21 cellular contexts compared by ENCODE assay signal in genomic region chr17:70776446-70776845, GRCh38.
"Had no signal": no experiment of that assay in that cellular context is flagged by ENCODE, and none has a peak within 500 bp of the region (broad histone marks: within the 10 kb centered on the region; RNA-seq: fewer than 3 reads in every experiment).

No MANE protein-coding gene starts in this region.

- H2AFZ ChIP-seq: PC-9 had no signal

- DNase-seq: activated CD4-positive, alpha-beta T cell treated with anti-CD3 and anti-CD28 coated beads, Interleukin-2, amount 10 ng/mL, durations not matched to agents 24 days and 14 days; activated CD4-positive, alpha-beta T cell treated with anti-CD3 and anti-CD28 coated beads, Interleukin-2, amount 50 U/mL, for 48 hours; activated CD8-positive, alpha-beta memory T cell treated with anti-CD3 and anti-CD28 coated beads, Interleukin-2, amount 50 U/mL, for 4 hours; activated gamma-delta T cell treated with Interleukin-2 at 50 U/mL for 16 hours; activated naive CD4-positive, alpha-beta T cell treated with anti-CD3 and anti-CD28 coated beads for 36 hours; activated T-cell treated with anti-CD3 and anti-CD28 coated beads for 4 hours; activated T-cell treated with anti-CD3 and anti-CD28 coated beads, Interleukin-2, amount 50 U/mL, for 4 hours; adrenal gland; body of pancreas; Karpas-422; KBM-7; NCI-H1048; NCI-H1694 treated with DMSO at 0.1 percent for 48 hours; NCI-H2029; NCI-H345; NK-92 treated with Interleukin-12 subunit alpha and Interleukin-12 subunit beta, amount 100 ng/mL, for 24 hours; PC-9; SHP77 had no signal

- H3K27ac ChIP-seq: adrenal gland, body of pancreas, breast epithelium, PC-9 had no signal

- H3K27me3 ChIP-seq: adrenal gland, body of pancreas, breast epithelium had no signal

- H3K4me2 ChIP-seq: PC-9 had no signal

- FAIRE-seq: astrocyte, TTC549 had no signal

- H3K36me3 ChIP-seq: adrenal gland, breast epithelium had no signal

- H3K4me3 ChIP-seq: adrenal gland, body of pancreas, breast epithelium, PC-9 had no signal

- H3K9me3 ChIP-seq: adrenal gland, body of pancreas, breast epithelium had no signal

- H3K4me1 ChIP-seq: adrenal gland, body of pancreas, breast epithelium had no signal
